ENCODE assay signal across 9 cellular contexts in the genomic region with DNA sequence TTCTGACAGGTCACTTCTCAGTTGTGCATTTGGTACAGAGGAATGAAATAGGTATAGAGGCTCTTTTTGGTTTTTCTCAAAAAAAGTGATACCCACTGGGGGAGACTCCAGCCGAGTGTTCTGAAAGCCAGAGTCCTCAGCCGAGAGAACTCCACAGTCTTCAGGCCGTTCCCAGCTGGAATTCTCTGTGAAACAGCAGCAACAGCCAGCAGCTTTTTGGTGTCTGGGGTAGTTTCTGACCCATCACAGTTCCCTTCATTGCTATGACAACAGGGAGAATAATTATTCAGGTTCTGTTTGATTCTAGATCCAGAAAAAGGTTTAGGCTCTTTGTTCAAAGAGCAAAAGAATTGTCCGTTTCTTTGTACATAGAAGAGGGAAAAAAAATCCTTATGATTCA.
DNase-seq lines count a peak whose midpoint lies in the region; ATAC-seq, FAIRE-seq and TF ChIP-seq lines count a peak whose summit lies in the region.
"Had no signal": no experiment of that assay in that cellular context is flagged by ENCODE, and none has a peak within 500 bp of the region (broad histone marks: within the 10 kb centered on the region; RNA-seq: fewer than 3 reads in every experiment).

No MANE protein-coding gene starts in this region.

- H4K5ac ChIP-seq in mesendoderm (ENCODE audit: low read length): no peak overlapping the region

- POLR2A ChIA-PET in Panc1 (lab: Charles Lee): no interaction called here
- POLR2A ChIA-PET in endothelial cell of umbilical vein (lab: Charles Lee): no interaction called here

- no peaks in the 10 kb centered on the region for H3K9me1 ChIP-seq in endothelial cell of umbilical vein (replicated peaks; ENCODE audit: control insufficient read depth, extremely low read depth, insufficient read depth, low read length)

- peak overlapping the region; percentile 56 for H3K18ac ChIP-seq in mesendoderm (ENCODE audit: low read length)

- peaks cover 48% of the 10 kb centered on the region for H3K27me3 Mint-ChIP-seq in stimulated activated naive CD8-positive, alpha-beta T cell treated with anti-CD3 and anti-CD28 coated beads, Interleukin-15, amount 100 ng/mL, for 72 hours

- H3K4me3 Mint-ChIP-seq in stimulated activated naive CD8-positive, alpha-beta T cell treated with anti-CD3 and anti-CD28 coated beads, Interleukin-15, amount 100 ng/mL, for 72 hours: no peak overlapping the region

- H3K23ac ChIP-seq in mesendoderm (ENCODE audit: low read length): no peak overlapping the region

- peaks cover 12% of the 10 kb centered on the region for H3K4me1 ChIP-seq in Panc1 (ENCODE audit: control insufficient read depth, insufficient read depth, low read length)
- peaks cover 27% of the 10 kb centered on the region for H3K4me1 ChIP-seq in endothelial cell of umbilical vein (ENCODE audit: control insufficient read depth, extremely low read depth, insufficient read depth, low read length)
- peaks cover 8% of the 10 kb centered on the region for H3K4me1 ChIP-seq in mesendoderm (ENCODE audit: control insufficient read depth, low read depth, low read length)

- H3K27me3 ChIP-seq in Panc1 (ENCODE audit: control insufficient read depth, insufficient read depth, low read length) (no peaks in the 10 kb centered on the region), endothelial cell of umbilical vein (ENCODE audit: control insufficient read depth in 2 of 2, insufficient read depth in 2 of 2, low read length in 2 of 2) (no peaks in the 10 kb centered on the region), mesendoderm (ENCODE audit: insufficient read depth, low read length, poor library complexity) (no peaks in the 10 kb centered on the region)

- dilution Hi-C loops in endothelial cell of umbilical vein (cut with MboI; ENCODE audit: extremely low pct_ligation_motif_present, low sequenced_read_pairs): no loop called here

- peak overlapping the region; percentile 78 for H3K9ac ChIP-seq in endothelial cell of umbilical vein (replicated peaks; ENCODE audit: extremely low read depth, insufficient read depth, low read length)
- no peak overlapping the region for H3K9ac ChIP-seq in mesendoderm (ENCODE audit: low read length)

- H4K8ac ChIP-seq in mesendoderm (ENCODE audit: low read depth, low read length): no peak overlapping the region

- CTCF ChIA-PET in Panc1 (lab: Charles Lee) (no interaction called here), endothelial cell of umbilical vein (lab: Charles Lee) (interaction anchor here (0.6 to 3.2 kb wide), 8 partner anchors 11 to 64 kb away, joined by 3 to 16 read pairs (median 6); no protein-coding TSS in a partner anchor)

- H3K56ac ChIP-seq in mesendoderm (ENCODE audit: low read length): no peak overlapping the region

- H2BK5ac ChIP-seq in mesendoderm (ENCODE audit: low read length): no peak overlapping the region

- H3K4me3 ChIP-seq in Panc1 (ENCODE audit: low read depth in 2 of 2, low read length in 2 of 2) (no peak overlapping the region), endothelial cell of umbilical vein (replicated peaks in 1 of 3; ENCODE audit: insufficient read depth in 1 of 3, low read depth in 1 of 3, low read length in 3 of 3) (peak overlapping the region in 1 of 3 experiments; percentile 50), mesendoderm (ENCODE audit: low read length) (no peak overlapping the region)

- FAIRE-seq in endothelial cell of umbilical vein (lab: Jason Lieb, UNC): peak; percentile 56
- no peak for FAIRE-seq in urothelium cell line (lab: Jason Lieb, UNC)

- no peaks in the 10 kb centered on the region for H3K9me3 Mint-ChIP-seq in stimulated activated naive CD8-positive, alpha-beta T cell treated with anti-CD3 and anti-CD28 coated beads, Interleukin-15, amount 100 ng/mL, for 72 hours

- H2AFZ ChIP-seq in endothelial cell of umbilical vein (ENCODE audit: low read depth, low read length): peak overlapping the region; percentile 62

- H2BK15ac ChIP-seq in mesendoderm (replicated peaks; ENCODE audit: low read depth): peak overlapping the region; percentile 48

- WGBS in mesendoderm (ENCODE audit: extremely low coverage, insufficient coverage, low lambda C conversion rate): no CpG with 5 or more reads among the region's 4 CpGs

- H3K4me2 ChIP-seq in endothelial cell of umbilical vein (ENCODE audit: insufficient read depth, low read length) (peak overlapping the region; percentile 87), mesendoderm (ENCODE audit: low read length) (no peak overlapping the region)

- no peaks in the 10 kb centered on the region for H4K20me1 ChIP-seq in endothelial cell of umbilical vein (replicated peaks; ENCODE audit: control insufficient read depth, extremely low read depth, insufficient read depth, low read length)

- no peak for ATAC-seq in Panc1
- no peak for ATAC-seq in stimulated activated naive CD8-positive, alpha-beta T cell treated with anti-CD3 and anti-CD28 coated beads, Interleukin-15, amount 100 ng/mL, for 72 hours
- no peak for ATAC-seq in left lobe of liver

- in situ Hi-C loops in Panc1 (cut with HindIII; ENCODE audit: low pct_unique_long_range_greater_than_20kb, low sequenced_read_pairs): no loop called here

- peaks cover 7% of the 10 kb centered on the region for H3K4me1 Mint-ChIP-seq in stimulated activated naive CD8-positive, alpha-beta T cell treated with anti-CD3 and anti-CD28 coated beads, Interleukin-15, amount 100 ng/mL, for 72 hours

- no peaks in the 10 kb centered on the region for H3K9me3 ChIP-seq in Panc1 (ENCODE audit: control insufficient read depth, insufficient read depth, low read depth, low read length)
- no peaks in the 10 kb centered on the region for H3K9me3 ChIP-seq in endothelial cell of umbilical vein (replicated peaks; ENCODE audit: control insufficient read depth, insufficient read depth, low read length)

- TF ChIP-seq CTCF in Panc1 (IDR thresholded peaks at IDR 0.05) (no peak), endothelial cell of umbilical vein (IDR thresholded peaks at IDR 0.05; ENCODE audit: extremely low read depth in 1 of 2, insufficient read depth in 1 of 2, low read depth in 1 of 2, low read length in 2 of 2) (no peak)

- no peak for TF ChIP-seq POLR2A in endothelial cell of umbilical vein (IDR thresholded peaks at IDR 0.05; ENCODE audit: low read depth, low read length)

- H3K79me2 ChIP-seq in endothelial cell of umbilical vein (ENCODE audit: control insufficient read depth, insufficient read depth, low read length): no peaks in the 10 kb centered on the region
- H3K79me2 ChIP-seq in mesendoderm (ENCODE audit: control insufficient read depth, insufficient read depth, low read length): peaks cover 13% of the 10 kb centered on the region

- intact Hi-C loops in Panc1 (cut with micrococcal nuclease; ENCODE audit: unreplicated experiment) (no loop called here), endothelial cell of umbilical vein (cut with micrococcal nuclease) (loop anchor here (1.0 kb wide), 1 partner anchor 54 kb away; no protein-coding TSS in a partner anchor)

- peaks cover 6% of the 10 kb centered on the region for H3K79me1 ChIP-seq in mesendoderm (ENCODE audit: low read length)

- DNase-seq in Panc1 (ENCODE audit: low read depth, low spot score) (no peak), endothelial cell of umbilical vein (ENCODE audit: low read depth, low spot score) (no peak), mesendoderm (peak; percentile 60), urothelium cell line (ENCODE audit: low spot score) (peak; percentile 40), foreskin melanocyte (no peak), NCI-H1105 treated with DMSO at 0.1 percent for 48 hours (lab: John Stamatoyannopoulos, UW) (no peak), left lobe of liver (ENCODE audit: low spot score) (no peak)
- DNase-seq in stimulated activated naive CD8-positive, alpha-beta T cell treated with anti-CD3 and anti-CD28 coated beads, Interleukin-15, amount 100 ng/mL, for 72 hours: no peak
- DNase-seq: retina had no signal

- peak overlapping the region; percentile 44; the same call in 1 of the 2 replicates for H3K27ac ChIP-seq in Panc1 (ENCODE audit: low read length)
- H3K27ac ChIP-seq in endothelial cell of umbilical vein (ENCODE audit: insufficient read depth, low read depth, low read length): peak overlapping the region; percentile 59
- no peak overlapping the region for H3K27ac ChIP-seq in mesendoderm (ENCODE audit: low read depth, low read length)

- H2BK120ac ChIP-seq in mesendoderm (ENCODE audit: low read depth, low read length): no peak overlapping the region

- no TSS peak for BruUV-seq in Panc1 (replicated peaks; lab: Mats Ljungman, UMichigan)
- TSS peak; percentile 95 for BruUV-seq in endothelial cell of umbilical vein (replicated peaks; lab: Mats Ljungman, UMichigan)

- H3K4ac ChIP-seq in mesendoderm (ENCODE audit: low read depth, low read length): peak overlapping the region; percentile 55

- H3K36me3 ChIP-seq in Panc1 (ENCODE audit: control insufficient read depth, insufficient read depth, low read length) (no peaks in the 10 kb centered on the region), endothelial cell of umbilical vein (ENCODE audit: control insufficient read depth in 2 of 2, extremely low read depth in 1 of 2, insufficient read depth in 2 of 2, low read length in 2 of 2) (no peaks in the 10 kb centered on the region), mesendoderm (ENCODE audit: control insufficient read depth, insufficient read depth, low read length) (no peaks in the 10 kb centered on the region)

- H2AK5ac ChIP-seq in mesendoderm (ENCODE audit: low read length): no peak overlapping the region

- no peak overlapping the region for H3K27ac Mint-ChIP-seq in stimulated activated naive CD8-positive, alpha-beta T cell treated with anti-CD3 and anti-CD28 coated beads, Interleukin-15, amount 100 ng/mL, for 72 hours

TF ChIP-seq in endothelial cell of umbilical vein, 7 proteins besides CTCF, POLR2A, EP300 and RAD21:
- TF ChIP-seq FOS (IDR thresholded peaks at IDR 0.05; ENCODE audit: borderline replicate concordance, insufficient read depth, low read length) (no peak), POLR2AphosphoS5 (IDR thresholded peaks at IDR 0.05; ENCODE audit: insufficient read depth, low read depth, low read length) (no peak), JUN (IDR thresholded peaks at IDR 0.05; ENCODE audit: borderline replicate concordance, insufficient read depth, insufficient read length, low read depth) (no peak), GATA2 (IDR thresholded peaks at IDR 0.05; ENCODE audit: insufficient read depth, insufficient read length, low read depth, low read length) (no peak), MYC (IDR thresholded peaks at IDR 0.05; ENCODE audit: low read depth, low read length) (no peak), EZH2 (IDR thresholded peaks at IDR 0.05; ENCODE audit: borderline replicate concordance, low read depth, low read length, severe bottlenecking) (no peak)
- TF ChIP-seq, protein P1, sequence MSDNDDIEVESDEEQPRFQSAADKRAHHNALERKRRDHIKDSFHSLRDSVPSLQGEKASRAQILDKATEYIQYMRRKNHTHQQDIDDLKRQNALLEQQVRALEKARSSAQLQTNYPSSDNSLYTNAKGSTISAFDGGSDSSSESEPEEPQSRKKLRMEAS (IDR thresholded peaks at IDR 0.05; ENCODE audit: insufficient read depth, insufficient read length): no peak

Comparison
In these comparisons a context has a peak if more than half of its experiments do, and no peak if none do; other contexts are left out.
1. DNase-seq: peak in mesendoderm (single experiment) and urothelium cell line (single experiment); none in Panc1 (single experiment), endothelial cell of umbilical vein (single experiment), stimulated activated naive CD8-positive, alpha-beta T cell treated with anti-CD3 and anti-CD28 coated beads, Interleukin-15, amount 100 ng/mL, for 72 hours (0 of 2), foreskin melanocyte (single experiment), NCI-H1105 treated with DMSO at 0.1 percent for 48 hours (single experiment) and left lobe of liver (single experiment).